In the genomic region with DNA sequence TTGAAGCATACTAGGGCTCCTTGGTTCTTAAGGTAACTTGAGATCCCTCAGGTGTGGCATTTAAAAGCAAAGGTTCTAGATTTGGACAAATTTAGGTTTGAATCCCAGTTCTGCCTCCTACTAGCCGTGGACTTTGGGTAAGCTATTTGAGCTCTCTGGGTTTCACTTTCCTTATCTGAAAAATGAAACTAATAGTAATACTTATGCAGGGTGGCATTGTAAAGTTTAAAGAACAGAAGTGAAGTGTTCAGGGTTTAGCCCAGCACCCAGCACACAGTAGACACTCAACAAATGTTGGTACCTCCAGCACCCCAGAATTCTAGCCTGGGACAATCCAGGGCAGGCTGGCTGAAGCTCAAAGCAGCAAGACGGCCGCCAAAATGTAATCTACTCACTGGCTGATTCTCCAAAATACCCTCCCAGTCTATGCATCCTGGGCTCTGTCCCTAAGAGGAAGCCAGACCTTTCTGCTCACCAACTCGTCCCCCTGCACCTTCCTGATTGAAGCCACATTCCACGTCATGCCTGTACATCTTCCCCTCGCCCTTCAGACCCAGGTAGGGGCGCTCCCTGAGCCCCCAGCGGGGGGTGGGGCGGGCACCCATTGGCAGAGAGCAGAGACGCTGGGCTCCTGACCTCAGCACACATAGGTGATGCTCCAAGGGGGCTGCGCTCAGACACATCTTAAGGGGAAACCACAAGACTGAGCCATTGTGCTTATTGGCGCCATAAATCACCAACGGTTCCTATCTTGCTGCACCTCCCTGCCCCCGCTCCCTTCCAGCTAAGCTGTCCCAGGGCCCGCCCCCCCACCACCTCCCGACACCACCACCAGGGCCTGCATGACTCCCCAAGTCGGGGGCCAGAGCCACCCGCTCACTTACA, we compare ENCODE assay signal across 1 cellular context.
TF ChIP-seq lines count a peak whose summit lies in the region.

No MANE protein-coding gene starts in this region.

TF ChIP-seq in HepG2, 621 proteins besides CTCF, POLR2A, EP300 and RAD21 (continued from another document):
- TF ChIP-seq, protein P1, sequence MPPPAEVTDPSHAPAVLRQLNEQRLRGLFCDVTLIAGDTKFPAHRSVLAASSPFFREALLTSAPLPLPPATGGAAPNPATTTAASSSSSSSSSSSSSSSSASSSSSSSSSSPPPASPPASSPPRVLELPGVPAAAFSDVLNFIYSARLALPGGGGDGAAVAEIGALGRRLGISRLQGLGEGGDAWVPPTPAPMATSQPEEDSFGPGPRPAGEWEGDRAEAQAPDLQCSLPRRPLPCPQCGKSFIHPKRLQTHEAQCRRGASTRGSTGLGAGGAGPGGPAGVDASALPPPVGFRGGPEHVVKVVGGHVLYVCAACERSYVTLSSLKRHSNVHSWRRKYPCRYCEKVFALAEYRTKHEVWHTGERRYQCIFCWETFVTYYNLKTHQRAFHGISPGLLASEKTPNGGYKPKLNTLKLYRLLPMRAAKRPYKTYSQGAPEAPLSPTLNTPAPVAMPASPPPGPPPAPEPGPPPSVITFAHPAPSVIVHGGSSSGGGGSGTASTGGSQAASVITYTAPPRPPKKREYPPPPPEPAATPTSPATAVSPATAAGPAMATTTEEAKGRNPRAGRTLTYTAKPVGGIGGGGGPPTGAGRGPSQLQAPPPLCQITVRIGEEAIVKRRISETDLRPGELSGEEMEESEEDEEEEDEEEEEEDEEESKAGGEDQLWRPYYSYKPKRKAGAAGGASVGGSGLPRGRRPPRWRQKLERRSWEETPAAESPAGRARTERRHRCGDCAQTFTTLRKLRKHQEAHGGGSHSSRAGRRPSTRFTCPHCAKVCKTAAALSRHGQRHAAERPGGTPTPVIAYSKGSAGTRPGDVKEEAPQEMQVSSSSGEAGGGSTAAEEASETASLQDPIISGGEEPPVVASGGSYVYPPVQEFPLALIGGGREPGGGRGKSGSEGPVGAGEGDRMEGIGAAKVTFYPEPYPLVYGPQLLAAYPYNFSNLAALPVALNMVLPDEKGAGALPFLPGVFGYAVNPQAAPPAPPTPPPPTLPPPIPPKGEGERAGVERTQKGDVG (CRISPR knock-in tag; IDR thresholded peaks at IDR 0.05; ENCODE audit: borderline replicate concordance) = no peak
- TF ChIP-seq BHLHE40 (IDR thresholded peaks at IDR 0.05; ENCODE audit: low read length) = no peak
- TF ChIP-seq ZNF326 (CRISPR knock-in tag; IDR thresholded peaks at IDR 0.05; ENCODE audit: borderline replicate concordance) = no peak
